8 cellular contexts compared by ENCODE assay signal in genomic region chr11:64803163-64803845, GRCh38. TPM values are rescaled to one million over a fixed set of nuclear protein-coding genes. Genes with fewer than 3 reads are reported as not detected.
DNase-seq lines count a peak whose midpoint lies in the region; ATAC-seq, FAIRE-seq and TF ChIP-seq lines count a peak whose summit lies in the region.

Gene MAP4K2, minus strand, starts transcription at chr11:64803214. Its CDS starts 65 bp downstream, at chr11:64803149.

- H3K27me3 ChIP-seq in parathyroid adenoma (ENCODE audit: control insufficient read depth, insufficient read depth, low read length) (no peaks in the 10 kb centered on the region), tibial artery (no peaks in the 10 kb centered on the region)

- FAIRE-seq in H54 (lab: Jason Lieb, UNC) = peak; percentile 15

- H3K4me3 ChIP-seq in parathyroid adenoma (ENCODE audit: low read depth, low read length) (peak within 1 kb of the TSS; percentile 74), tibial artery (peak within 1 kb of the TSS; percentile 63 to 75)

- H3K27ac Mint-ChIP-seq in activated naive CD8-positive, alpha-beta T cell treated with anti-CD3 and anti-CD28 coated beads, Interleukin-2, amount 50 U/mL, for 24 hours = peak within 1 kb of the TSS; percentile 89

- H3K9me3 ChIP-seq in parathyroid adenoma (ENCODE audit: control insufficient read depth, low read length) (no peaks in the 10 kb centered on the region), tibial artery (no peaks in the 10 kb centered on the region)

- peak within 1 kb of the TSS; percentile 72 for H3K27ac ChIP-seq in parathyroid adenoma
- peak within 1 kb of the TSS; percentile 89 to 90 for H3K27ac ChIP-seq in tibial artery

- H3K36me3 ChIP-seq in parathyroid adenoma (ENCODE audit: control insufficient read depth, insufficient read depth, low read length) (no peaks in the 10 kb centered on the region), tibial artery (peaks cover 0 to 64% (median 19%) of the 10 kb centered on the region in 3 donors)

- no peak within 1 kb of the TSS for H3K9ac ChIP-seq in parathyroid adenoma

- TF ChIP-seq CTCF in parathyroid adenoma (IDR thresholded peaks at IDR 0.05) (no peak), tibial artery (IDR thresholded peaks at IDR 0.05) (peak in 1 of 2 experiments; percentile 11)

- H2AFZ ChIP-seq in parathyroid adenoma = peak within 1 kb of the TSS; percentile 83

- peaks cover 30% of the 10 kb centered on the region for H3K4me1 Mint-ChIP-seq in activated naive CD8-positive, alpha-beta T cell treated with anti-CD3 and anti-CD28 coated beads, Interleukin-2, amount 50 U/mL, for 24 hours

- H3K27me3 Mint-ChIP-seq in activated naive CD8-positive, alpha-beta T cell treated with anti-CD3 and anti-CD28 coated beads, Interleukin-2, amount 50 U/mL, for 24 hours = no peaks in the 10 kb centered on the region

- peak within 1 kb of the TSS; percentile 86 for H3K4me3 Mint-ChIP-seq in activated naive CD8-positive, alpha-beta T cell treated with anti-CD3 and anti-CD28 coated beads, Interleukin-2, amount 50 U/mL, for 24 hours

- ATAC-seq in activated naive CD8-positive, alpha-beta T cell treated with anti-CD3 and anti-CD28 coated beads, Interleukin-2, amount 50 U/mL, for 24 hours = peak; percentile 83
- peak; percentile 95 for ATAC-seq in Right ventricle myocardium superior (ENCODE audit: poor library complexity)

- peak; percentile 82 for DNase-seq in DMS79 treated with DMSO at 0.1 percent for 48 hours (lab: John Stamatoyannopoulos, UW)
- DNase-seq in H54 (ENCODE audit: insufficient read length, low spot score) = peak; percentile 95
- DNase-seq in NCI-H1092 (lab: John Stamatoyannopoulos, UW) = peak; percentile 84
- peak; percentile 84 for DNase-seq in T follicular helper cell (ENCODE audit: low read depth)
- peak; percentile 88 for DNase-seq in activated naive CD8-positive, alpha-beta T cell treated with anti-CD3 and anti-CD28 coated beads, Interleukin-2, amount 50 U/mL, for 24 hours
- peak; percentile 93 for DNase-seq in Right ventricle myocardium superior
- DNase-seq in tibial artery = peak; percentile 95

- H3K4me1 ChIP-seq in parathyroid adenoma = peaks cover 5% of the 10 kb centered on the region
- H3K4me1 ChIP-seq in tibial artery = peaks cover 0 to 26% (median 20%) of the 10 kb centered on the region in 4 donors

- no peak for TF ChIP-seq POLR2A in H54 (IDR thresholded peaks at IDR 0.05; ENCODE audit: low read depth, low read length)

- peak within 1 kb of the TSS; percentile 77 for H3K4me2 ChIP-seq in parathyroid adenoma (ENCODE audit: low read length)

- H3K79me2 ChIP-seq in parathyroid adenoma = no peaks in the 10 kb centered on the region

- peaks cover 13% of the 10 kb centered on the region for H3K36me3 Mint-ChIP-seq in activated naive CD8-positive, alpha-beta T cell treated with anti-CD3 and anti-CD28 coated beads, Interleukin-2, amount 50 U/mL, for 24 hours (ENCODE audit: low read depth)

- H3K9me3 Mint-ChIP-seq in activated naive CD8-positive, alpha-beta T cell treated with anti-CD3 and anti-CD28 coated beads, Interleukin-2, amount 50 U/mL, for 24 hours = no peaks in the 10 kb centered on the region

- intact Hi-C loops in Right ventricle myocardium superior (cut with DNase I) = no loop called here
- intact Hi-C loops in tibial artery (cut with DNase I; ENCODE audit: low total_unique reads) = no loop called here

RNA-seq across cellular contexts. Expression of gene MAP4K2, which starts in this region (rescaled TPM):
- 7.7 TPM for total RNA-seq in Right ventricle myocardium superior

Comparison
In these comparisons a context has a peak if more than half of its experiments do, and no peak if none do; other contexts are left out.
1. Peak in every context shown above with its lines: DNase-seq, ATAC-seq, H3K4me3 ChIP-seq and H3K27ac ChIP-seq.